In the genomic region with DNA sequence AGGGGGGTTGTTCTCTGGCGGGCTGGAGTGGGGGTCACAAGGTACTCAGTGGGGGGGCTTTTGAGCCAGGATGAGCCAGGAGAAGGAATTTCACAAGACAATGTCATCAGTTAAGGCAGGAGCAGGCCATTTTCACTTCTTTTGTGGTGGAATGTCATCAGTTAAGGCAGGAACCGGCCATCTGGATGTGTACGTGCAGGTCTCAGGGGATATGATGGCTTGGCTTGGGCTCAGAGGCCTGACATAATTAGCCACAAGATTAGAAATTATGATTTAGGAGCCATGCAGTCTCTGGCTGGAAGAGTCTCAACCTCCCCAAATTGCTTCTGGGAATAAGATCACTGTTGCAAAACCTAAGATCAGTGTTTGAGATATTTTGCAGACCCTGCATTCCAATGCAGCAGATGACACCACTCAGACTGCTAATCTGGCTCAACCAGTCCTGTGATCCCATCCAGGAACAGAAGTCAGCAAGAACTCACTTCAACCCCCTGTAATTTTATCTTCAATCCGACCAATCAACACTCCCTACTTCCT, we compare ENCODE assay signal across 7 cellular contexts.
A peak's percentile ranks its signal among the peaks of the same experiment; 100 is the strongest.
DNase-seq lines count a peak whose midpoint lies in the region; ATAC-seq and TF ChIP-seq lines count a peak whose summit lies in the region.
"Not testable (repeated sequence)": the region's sequence is repeated elsewhere in the genome, so short reads cannot be mapped to it uniquely, and the experiment has no call there.

No MANE protein-coding gene starts in this region.

- not testable (repeated sequence) for H3K9me3 ChIP-seq in Caco-2; PC-9 (ENCODE audit: insufficient read depth, low read depth); body of pancreas; hepatocyte (ENCODE audit: low read depth); trophoblast cell (ENCODE audit: insufficient read depth, low read depth, low read length)

- not testable (repeated sequence) for ATAC-seq in body of pancreas

- H3K9me2 ChIP-seq in PC-9 (ENCODE audit: insufficient read depth); hepatocyte (replicated peaks; ENCODE audit: insufficient read depth): not testable (repeated sequence)

- not testable (repeated sequence) for H3K27ac ChIP-seq in PC-9, body of pancreas
- H3K27ac ChIP-seq in hepatocyte (peak overlapping the region; percentile 52), mesendoderm (ENCODE audit: low read depth, low read length) (peak overlapping the region; percentile 95), trophoblast cell (ENCODE audit: low read depth, low read length) (peak overlapping the region; percentile 96)

- not testable (repeated sequence) for H2BK15ac ChIP-seq in mesendoderm (replicated peaks; ENCODE audit: low read depth)

- H2AFZ ChIP-seq in PC-9; hepatocyte; trophoblast cell (ENCODE audit: insufficient read depth, low read length, poor library complexity): not testable (repeated sequence)

- CTCF ChIA-PET in Caco-2 (lab: Charles Lee); PC-9 (lab: Charles Lee): not testable (repeated sequence)

- H3K23ac ChIP-seq in mesendoderm (ENCODE audit: low read length); trophoblast cell (ENCODE audit: low read length): not testable (repeated sequence)

- H3K9ac ChIP-seq in mesendoderm (ENCODE audit: low read length); trophoblast cell (ENCODE audit: low read length): not testable (repeated sequence)

- not testable (repeated sequence) for H3K9me3 Mint-ChIP-seq in Caco-2 (ENCODE audit: unreplicated experiment); IgD-negative memory B cell

- not testable (repeated sequence) for H4K8ac ChIP-seq in mesendoderm (ENCODE audit: low read depth, low read length)
- H4K8ac ChIP-seq in trophoblast cell (ENCODE audit: low read depth, low read length), result peak overlapping the region; percentile 80

- H2BK5ac ChIP-seq in mesendoderm (ENCODE audit: low read length) (peak overlapping the region; percentile 92), trophoblast cell (ENCODE audit: low read depth, low read length, poor library complexity) (peak overlapping the region; percentile 96)

- not testable (repeated sequence) for H4K20me1 ChIP-seq in PC-9 (ENCODE audit: insufficient read depth); hepatocyte (ENCODE audit: insufficient read depth, poor library complexity, severe bottlenecking)

- H3K36me3 Mint-ChIP-seq in Caco-2 (ENCODE audit: insufficient read depth, unreplicated experiment); IgD-negative memory B cell: not testable (repeated sequence)

- peaks cover 30% of the 10 kb centered on the region for H3K4me1 Mint-ChIP-seq in Caco-2 (ENCODE audit: low read depth, unreplicated experiment)
- H3K4me1 Mint-ChIP-seq in IgD-negative memory B cell, result peaks cover 38 to 47% (median 45%) of the 10 kb centered on the region in 3 donors

- H3K18ac ChIP-seq in mesendoderm (ENCODE audit: low read length), result peak overlapping the region; percentile 97
- H3K18ac ChIP-seq in trophoblast cell (ENCODE audit: low read length), result not testable (repeated sequence)

- not testable (repeated sequence) for H4K5ac ChIP-seq in mesendoderm (ENCODE audit: low read length)

- not testable (repeated sequence) for BruUV-seq in Caco-2 (replicated peaks; lab: Mats Ljungman, UMichigan); PC-9 (replicated peaks; lab: Mats Ljungman, UMichigan)

- POLR2A ChIA-PET in Caco-2 (lab: Charles Lee); PC-9 (lab: Charles Lee; ENCODE audit: unreplicated experiment): not testable (repeated sequence)

- H2AK5ac ChIP-seq in mesendoderm (ENCODE audit: low read length); trophoblast cell (ENCODE audit: low read length): not testable (repeated sequence)

- not testable (repeated sequence) for H3K79me2 ChIP-seq in PC-9 (ENCODE audit: low read depth); hepatocyte; mesendoderm (ENCODE audit: control insufficient read depth, insufficient read depth, low read length); trophoblast cell (ENCODE audit: control insufficient read depth, insufficient read depth, low read length, poor library complexity)

- H4K91ac ChIP-seq in trophoblast cell (ENCODE audit: low read depth, low read length), result peak overlapping the region; percentile 98

- not testable (repeated sequence) for H3K27me3 Mint-ChIP-seq in Caco-2 (ENCODE audit: insufficient read depth, unreplicated experiment); IgD-negative memory B cell

- H3K4me3 Mint-ChIP-seq in Caco-2 (ENCODE audit: unreplicated experiment) (peak overlapping the region; percentile 1), IgD-negative memory B cell (peak overlapping the region; percentile 39 to 88 (median 78))

- H3K4ac ChIP-seq in mesendoderm (ENCODE audit: low read depth, low read length), result peak overlapping the region; percentile 89
- not testable (repeated sequence) for H3K4ac ChIP-seq in trophoblast cell (ENCODE audit: low read depth, low read length)

- DNase-seq in Caco-2 (peak; percentile 24 to 56), PC-9 (peak; percentile 6 to 53), body of pancreas (peak in 3 of 4 donors; percentile 16 to 45 (median 18)), hepatocyte (ENCODE audit: low spot score) (peak; percentile 15), mesendoderm (peak; percentile 96), trophoblast cell (peak; percentile 84 to 94)

- H2BK12ac ChIP-seq in trophoblast cell (ENCODE audit: low read length), result peak overlapping the region; percentile 92

- H3F3A ChIP-seq in PC-9 (ENCODE audit: insufficient read depth, low read depth), result not testable (repeated sequence)

- H3K27ac Mint-ChIP-seq in Caco-2 (ENCODE audit: unreplicated experiment) (peak overlapping the region; percentile 7), IgD-negative memory B cell (peak overlapping the region; percentile 25 to 86 (median 84))

- H3K4me3 ChIP-seq in Caco-2 (ENCODE audit: low read depth, low read length); PC-9; body of pancreas; hepatocyte; mesendoderm (ENCODE audit: low read length); trophoblast cell (ENCODE audit: low read depth, low read length): not testable (repeated sequence)

- H3K36me3 ChIP-seq in Caco-2 (ENCODE audit: control insufficient read depth, insufficient read depth, low read length); PC-9 (ENCODE audit: low read depth); body of pancreas (replicated peaks in 1 of 2; ENCODE audit: insufficient read depth in 1 of 2, low read depth in 2 of 2); hepatocyte (replicated peaks; ENCODE audit: insufficient read depth, low read depth); mesendoderm (ENCODE audit: control insufficient read depth, insufficient read depth, low read length); trophoblast cell (ENCODE audit: control insufficient read depth in 1 of 2, insufficient read depth in 2 of 2, low read length in 2 of 2): not testable (repeated sequence)

- H4K12ac ChIP-seq in trophoblast cell (ENCODE audit: low read depth, low read length), result not testable (repeated sequence)

- H3K79me1 ChIP-seq in mesendoderm (ENCODE audit: low read length), result not testable (repeated sequence)
- peaks cover 39% of the 10 kb centered on the region for H3K79me1 ChIP-seq in trophoblast cell (ENCODE audit: low read length)

- not testable (repeated sequence) for H3K14ac ChIP-seq in trophoblast cell (ENCODE audit: low read length)

- H2BK120ac ChIP-seq in mesendoderm (ENCODE audit: low read depth, low read length) (peak overlapping the region; percentile 99), trophoblast cell (ENCODE audit: insufficient read depth, low read length, poor library complexity) (peak overlapping the region; percentile 97)

- H3K4me1 ChIP-seq in Caco-2, result peaks cover 32% of the 10 kb centered on the region
- not testable (repeated sequence) for H3K4me1 ChIP-seq in PC-9 (replicated peaks; ENCODE audit: insufficient read depth); body of pancreas; mesendoderm (ENCODE audit: control insufficient read depth, low read depth, low read length)
- peaks cover 19% of the 10 kb centered on the region for H3K4me1 ChIP-seq in hepatocyte (ENCODE audit: insufficient read depth)
- peaks cover 30 to 32% of the 10 kb centered on the region in 2 experiments for H3K4me1 ChIP-seq in trophoblast cell (ENCODE audit: control insufficient read depth in 1 of 2, insufficient read depth in 2 of 2, low read length in 2 of 2)

- H3K4me2 ChIP-seq in PC-9; mesendoderm (ENCODE audit: low read length): not testable (repeated sequence)
- H3K4me2 ChIP-seq in hepatocyte, result peak overlapping the region; percentile 42
- peak overlapping the region; percentile 47 for H3K4me2 ChIP-seq in trophoblast cell (ENCODE audit: low read length)

- 60 to 73% methylated on average over 4 of the region's 4 CpGs for WGBS in body of pancreas, 2 donors
- WGBS in hepatocyte (ENCODE audit: low lambda C conversion rate, missing lambda C conversion rate), result 29% methylated on average over 4 of the region's 4 CpGs
- no CpG with 5 or more reads among the region's 4 CpGs for WGBS in mesendoderm (ENCODE audit: extremely low coverage, insufficient coverage, low lambda C conversion rate)
- WGBS in trophoblast cell (ENCODE audit: extremely low coverage, insufficient coverage, insufficient read length), result no CpG with 5 or more reads among the region's 4 CpGs

- H3K56ac ChIP-seq in mesendoderm (ENCODE audit: low read length), result peak overlapping the region; percentile 68

- not testable (repeated sequence) for H3K27me3 ChIP-seq in Caco-2 (replicated peaks; ENCODE audit: control insufficient read depth, insufficient read depth, low read length); PC-9 (ENCODE audit: insufficient read depth, low read depth); body of pancreas; hepatocyte; mesendoderm (ENCODE audit: insufficient read depth, low read length, poor library complexity); trophoblast cell (ENCODE audit: insufficient read depth, low read length)

- TF ChIP-seq POLR2A in body of pancreas (IDR thresholded peaks at IDR 0.05), result not testable (repeated sequence)

- intact Hi-C loops in Caco-2 (cut with micrococcal nuclease; ENCODE audit: unreplicated experiment); PC-9 (cut with micrococcal nuclease; ENCODE audit: unreplicated experiment); body of pancreas (cut with DNase I): not testable (repeated sequence)

- TF ChIP-seq CTCF in Caco-2 (IDR thresholded peaks at IDR 0.05; ENCODE audit: insufficient read depth in 1 of 2, low read depth in 1 of 2, low read length in 1 of 2, severe bottlenecking in 1 of 2, unreplicated experiment in 1 of 2); PC-9 (conservative IDR thresholded peaks at IDR 0.05); body of pancreas (IDR thresholded peaks at IDR 0.05); hepatocyte (IDR thresholded peaks at IDR 0.05; ENCODE audit: poor library complexity): not testable (repeated sequence)

Comparison
In these comparisons a context has a peak if more than half of its experiments do, and no peak if none do; other contexts are left out.
1. DNase-seq: peak in every context shown above with its lines; median percentile 96 in mesendoderm; 89 in trophoblast cell; 40 in Caco-2; 30 in PC-9; 18 in body of pancreas; 15 in hepatocyte.